In genomic region chr13:51849145-51850101, GRCh38 we compare ENCODE assay signal across 9 cellular contexts. TPM values are rescaled to one million over a fixed set of nuclear protein-coding genes. Genes with fewer than 3 reads are reported as not detected.
A peak's percentile ranks its signal among the peaks of the same experiment; 100 is the strongest.
DNase-seq lines count a peak whose midpoint lies in the region; ATAC-seq, FAIRE-seq and TF ChIP-seq lines count a peak whose summit lies in the region.
"Had no signal": no experiment of that assay in that cellular context is flagged by ENCODE, and none has a peak within 500 bp of the region (broad histone marks: within the 10 kb centered on the region; RNA-seq: fewer than 3 reads in every experiment).

No MANE protein-coding gene starts in this region.

- H3K4me1 Mint-ChIP-seq in stimulated activated naive CD8-positive, alpha-beta T cell treated with anti-CD3 and anti-CD28 coated beads, Interleukin-15, amount 100 ng/mL, for 72 hours = peaks cover 18% of the 10 kb centered on the region

- FAIRE-seq in HTR-8/SVneo (lab: Jason Lieb, UNC) = no peak

- TF ChIP-seq CTCF in DOHH2 (IDR thresholded peaks at IDR 0.05; ENCODE audit: low read depth, low read length, poor library complexity, severe bottlenecking) (peak; percentile 94), fibroblast of villous mesenchyme (IDR thresholded peaks at IDR 0.05; ENCODE audit: insufficient read depth, low read depth, low read length) (peak; percentile 57)

- H3K4me1 ChIP-seq in DOHH2 (ENCODE audit: control insufficient read depth, low read length) = peaks cover 10% of the 10 kb centered on the region

- H3K27me3 Mint-ChIP-seq in stimulated activated naive CD8-positive, alpha-beta T cell treated with anti-CD3 and anti-CD28 coated beads, Interleukin-15, amount 100 ng/mL, for 72 hours = peaks cover 11% of the 10 kb centered on the region

- no peaks in the 10 kb centered on the region for H3K9me3 ChIP-seq in DOHH2 (ENCODE audit: control insufficient read depth, insufficient read depth, low read length)

- H3K9me3 Mint-ChIP-seq in stimulated activated naive CD8-positive, alpha-beta T cell treated with anti-CD3 and anti-CD28 coated beads, Interleukin-15, amount 100 ng/mL, for 72 hours = no peaks in the 10 kb centered on the region

- H3K4me2 ChIP-seq in DOHH2 (ENCODE audit: low read length) = no peak overlapping the region

- no peaks in the 10 kb centered on the region for H3K79me2 ChIP-seq in DOHH2 (ENCODE audit: control insufficient read depth, low read length)

- H3F3A ChIP-seq in DOHH2 (ENCODE audit: control insufficient read depth, insufficient read depth) = no peaks in the 10 kb centered on the region

- no peaks in the 10 kb centered on the region for H3K9me2 ChIP-seq in DOHH2 (replicated peaks; ENCODE audit: control insufficient read depth, low read length)

- peak; percentile 22 for DNase-seq in HTR-8/SVneo (ENCODE audit: insufficient read length, low spot score)
- peak; percentile 31 for DNase-seq in activated CD4-positive, alpha-beta T cell treated with anti-CD3 and anti-CD28 coated beads, Interleukin-2, amount 50 U/mL, for 1 hour
- peak; percentile 54 for DNase-seq in fibroblast of villous mesenchyme (ENCODE audit: low read depth)
- peak in 1 of 2 donors; percentile 36 for DNase-seq in stimulated activated naive CD8-positive, alpha-beta T cell treated with anti-CD3 and anti-CD28 coated beads, Interleukin-15, amount 100 ng/mL, for 72 hours
- DNase-seq in globus pallidus (ENCODE audit: low spot score) = no peak
- DNase-seq in activated gamma-delta T cell (lab: John Stamatoyannopoulos, UW) = no peak
- no peak for DNase-seq in kidney tubule cell (ENCODE audit: low spot score)

- no peak overlapping the region for H3K27ac Mint-ChIP-seq in stimulated activated naive CD8-positive, alpha-beta T cell treated with anti-CD3 and anti-CD28 coated beads, Interleukin-15, amount 100 ng/mL, for 72 hours

- no peak overlapping the region for H3K27ac ChIP-seq in DOHH2 (ENCODE audit: low read depth, low read length)

- H3K4me3 ChIP-seq in DOHH2 (ENCODE audit: low read length) = no peak overlapping the region
- no peak overlapping the region for H3K4me3 ChIP-seq in fibroblast of villous mesenchyme (ENCODE audit: low read depth, low read length)

- H3K27me3 ChIP-seq in DOHH2 (ENCODE audit: control insufficient read depth, low read length) = no peaks in the 10 kb centered on the region

- H4K20me1 ChIP-seq in DOHH2 (ENCODE audit: control insufficient read depth, insufficient read depth, low read depth, low read length) = no peaks in the 10 kb centered on the region

- no peaks in the 10 kb centered on the region for H3K36me3 ChIP-seq in DOHH2 (ENCODE audit: control insufficient read depth, low read length)

- H3K4me3 Mint-ChIP-seq in stimulated activated naive CD8-positive, alpha-beta T cell treated with anti-CD3 and anti-CD28 coated beads, Interleukin-15, amount 100 ng/mL, for 72 hours = no peak overlapping the region

- peak; percentile 64 for ATAC-seq in stimulated activated naive CD8-positive, alpha-beta T cell treated with anti-CD3 and anti-CD28 coated beads, Interleukin-15, amount 100 ng/mL, for 72 hours

RNA-seq across cellular contexts. Expression of gene TMEM272, which starts 4.4 kb away (rescaled TPM):
- total RNA-seq in fibroblast of villous mesenchyme = not detected in 2 replicates

RNA-seq across cellular contexts. Expression of gene CCDC70, which starts 12.3 kb away (rescaled TPM):
- not detected in 2 replicates for total RNA-seq in fibroblast of villous mesenchyme
- total RNA-seq: temporal lobe had no signal

RNA-seq across cellular contexts. Expression of gene DHRS12, which starts 45.5 kb away (rescaled TPM):
- 4.3 and 4.5 TPM in 2 replicates for total RNA-seq in fibroblast of villous mesenchyme

Comparison
In these comparisons a context has a peak if more than half of its experiments do, and no peak if none do; other contexts are left out.
1. DNase-seq: peak in HTR-8/SVneo (single experiment), activated CD4-positive, alpha-beta T cell treated with anti-CD3 and anti-CD28 coated beads, Interleukin-2, amount 50 U/mL, for 1 hour (single experiment) and fibroblast of villous mesenchyme (single experiment); none in globus pallidus (single experiment), activated gamma-delta T cell (single experiment) and kidney tubule cell (single experiment).